33 cellular contexts compared by ENCODE assay signal in the genomic region with DNA sequence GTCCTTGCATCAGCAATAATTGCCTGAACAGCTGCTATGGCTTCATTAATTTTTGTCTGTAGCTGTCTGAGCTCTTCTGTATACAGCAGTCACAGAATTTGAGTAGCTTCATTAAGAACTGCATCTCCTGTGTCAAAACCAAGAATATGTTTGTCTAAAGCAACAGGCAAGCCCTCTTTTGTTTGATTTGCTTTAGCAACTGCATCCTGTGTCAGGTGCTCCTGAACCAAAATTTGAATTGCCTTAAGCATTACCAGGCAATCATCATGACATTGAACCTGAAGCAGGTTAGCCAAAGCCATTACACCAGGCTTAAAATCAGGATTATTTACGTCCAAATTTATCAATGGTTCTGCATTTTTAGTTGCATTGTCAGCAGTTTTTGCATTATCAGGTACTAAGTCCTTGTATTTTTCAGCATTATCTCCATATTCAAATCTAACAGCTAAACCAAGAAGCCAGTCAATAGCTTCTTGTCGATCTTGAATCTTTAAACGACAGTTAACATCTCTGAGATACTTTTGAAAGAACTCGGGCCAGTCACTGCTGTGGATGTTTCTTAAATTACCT.
"Had no signal": no experiment of that assay in that cellular context is flagged by ENCODE, and none has a peak within 500 bp of the region (broad histone marks: within the 10 kb centered on the region; RNA-seq: fewer than 3 reads in every experiment).

No MANE protein-coding gene starts in this region.

- H2AFZ ChIP-seq: PC-9 had no signal

- H3K4me1 Mint-ChIP-seq: activated CD4-positive, alpha-beta memory T cell treated with anti-CD3 and anti-CD28 coated beads, Interleukin-2, amount 10 ng/mL, durations not matched to agents 7 days and 5 days; activated CD8-positive, alpha-beta memory T cell treated with anti-CD3 and anti-CD28 coated beads, Interleukin-2, amount 10 ng/mL, durations not matched to agents 7 days and 5 days; activated naive CD8-positive, alpha-beta T cell treated with anti-CD3 and anti-CD28 coated beads for 36 hours; activated T-helper 17 cell treated with anti-CD3 and anti-CD28 coated beads, Interleukin-2, amount 50 U/mL, for 72 hours; central memory CD8-positive, alpha-beta T cell had no signal

- DNase-seq: activated CD4-positive, alpha-beta memory T cell treated with anti-CD3 and anti-CD28 coated beads, Interleukin-2, amount 10 ng/mL, durations not matched to agents 7 days and 5 days; activated CD4-positive, alpha-beta T cell treated with anti-CD3 and anti-CD28 coated beads for 1 hour; activated CD4-positive, alpha-beta T cell treated with anti-CD3 and anti-CD28 coated beads for 48 hours; activated CD4-positive, CD25-positive, alpha-beta regulatory T cell; activated CD8-positive, alpha-beta memory T cell treated with anti-CD3 and anti-CD28 coated beads for 24 hours; activated CD8-positive, alpha-beta memory T cell treated with anti-CD3 and anti-CD28 coated beads, Interleukin-2, amount 10 ng/mL, durations not matched to agents 7 days and 5 days; activated effector memory CD4-positive, alpha-beta T cell treated with anti-CD3 and anti-CD28 coated beads, Interleukin-2, amount 50 U/mL, for 16 hours; activated naive CD4-positive, alpha-beta T cell; activated naive CD4-positive, alpha-beta T cell treated with anti-CD3 and anti-CD28 coated beads, Interleukin-2, amount 50 U/mL, for 16 hours; activated naive CD8-positive, alpha-beta T cell treated with anti-CD3 and anti-CD28 coated beads for 36 hours; activated T-cell treated with anti-CD3 and anti-CD28 coated beads, Interleukin-2, amount 50 U/mL, for 1 hour; activated T-cell treated with anti-CD3 and anti-CD28 coated beads, Interleukin-2, amount 50 U/mL, for 72 hours; amniotic stem cell; aorta; brain microvascular endothelial cell; colonic mucosa; NCI-H1092 treated with DMSO at 0.1 percent for 48 hours; NCI-H146; NCI-H187; NCI-H2029 treated with DMSO at 0.1 percent for 48 hours; NCI-H345; PC-9; SIG-M5; SW 1271; T-helper 1 cell; T-helper 2 cell; T-helper 9 cell had no signal

- H3K36me3 Mint-ChIP-seq: activated CD8-positive, alpha-beta memory T cell treated with anti-CD3 and anti-CD28 coated beads, Interleukin-2, amount 10 ng/mL, durations not matched to agents 7 days and 5 days; activated naive CD8-positive, alpha-beta T cell treated with anti-CD3 and anti-CD28 coated beads for 36 hours had no signal

- H3K27ac ChIP-seq: brain microvascular endothelial cell, colonic mucosa, PC-9, RWPE1, VCaP had no signal

- FAIRE-seq: RCC 7860 had no signal

- H3K4me3 Mint-ChIP-seq: activated CD4-positive, alpha-beta memory T cell treated with anti-CD3 and anti-CD28 coated beads, Interleukin-2, amount 10 ng/mL, durations not matched to agents 7 days and 5 days; activated CD8-positive, alpha-beta memory T cell treated with anti-CD3 and anti-CD28 coated beads, Interleukin-2, amount 10 ng/mL, durations not matched to agents 7 days and 5 days; activated naive CD8-positive, alpha-beta T cell treated with anti-CD3 and anti-CD28 coated beads for 36 hours; activated T-cell treated with anti-CD3 and anti-CD28 coated beads, Interleukin-2, amount 50 U/mL, for 72 hours; activated T-helper 17 cell treated with anti-CD3 and anti-CD28 coated beads, Interleukin-2, amount 50 U/mL, for 72 hours; central memory CD8-positive, alpha-beta T cell had no signal

- ATAC-seq: activated CD8-positive, alpha-beta memory T cell treated with anti-CD3 and anti-CD28 coated beads, Interleukin-2, amount 10 ng/mL, durations not matched to agents 7 days and 5 days; activated T-cell treated with anti-CD3 and anti-CD28 coated beads, Interleukin-2, amount 50 U/mL, for 72 hours; activated T-helper 17 cell treated with anti-CD3 and anti-CD28 coated beads, Interleukin-2, amount 50 U/mL, for 72 hours; Right ventricle myocardium inferior had no signal

- H3K9me3 Mint-ChIP-seq: activated CD4-positive, alpha-beta memory T cell treated with anti-CD3 and anti-CD28 coated beads, Interleukin-2, amount 10 ng/mL, durations not matched to agents 7 days and 5 days; activated naive CD8-positive, alpha-beta T cell treated with anti-CD3 and anti-CD28 coated beads for 36 hours; activated T-cell treated with anti-CD3 and anti-CD28 coated beads, Interleukin-2, amount 50 U/mL, for 72 hours; activated T-helper 17 cell treated with anti-CD3 and anti-CD28 coated beads, Interleukin-2, amount 50 U/mL, for 72 hours; central memory CD8-positive, alpha-beta T cell had no signal

- H3K27me3 ChIP-seq: colonic mucosa had no signal

- H3K27ac Mint-ChIP-seq: activated CD4-positive, alpha-beta memory T cell treated with anti-CD3 and anti-CD28 coated beads, Interleukin-2, amount 10 ng/mL, durations not matched to agents 7 days and 5 days; activated CD8-positive, alpha-beta memory T cell treated with anti-CD3 and anti-CD28 coated beads, Interleukin-2, amount 10 ng/mL, durations not matched to agents 7 days and 5 days; activated naive CD8-positive, alpha-beta T cell treated with anti-CD3 and anti-CD28 coated beads for 36 hours; activated T-cell treated with anti-CD3 and anti-CD28 coated beads, Interleukin-2, amount 50 U/mL, for 72 hours; activated T-helper 17 cell treated with anti-CD3 and anti-CD28 coated beads, Interleukin-2, amount 50 U/mL, for 72 hours had no signal

- H3K4me2 ChIP-seq: PC-9 had no signal

- H3K4me3 ChIP-seq: colonic mucosa, PC-9 had no signal

- H3K36me3 ChIP-seq: brain microvascular endothelial cell, colonic mucosa had no signal

- H3K9me3 ChIP-seq: colonic mucosa had no signal
